Comparison of ENCODE assay signal across 8 cellular contexts in the genomic region with DNA sequence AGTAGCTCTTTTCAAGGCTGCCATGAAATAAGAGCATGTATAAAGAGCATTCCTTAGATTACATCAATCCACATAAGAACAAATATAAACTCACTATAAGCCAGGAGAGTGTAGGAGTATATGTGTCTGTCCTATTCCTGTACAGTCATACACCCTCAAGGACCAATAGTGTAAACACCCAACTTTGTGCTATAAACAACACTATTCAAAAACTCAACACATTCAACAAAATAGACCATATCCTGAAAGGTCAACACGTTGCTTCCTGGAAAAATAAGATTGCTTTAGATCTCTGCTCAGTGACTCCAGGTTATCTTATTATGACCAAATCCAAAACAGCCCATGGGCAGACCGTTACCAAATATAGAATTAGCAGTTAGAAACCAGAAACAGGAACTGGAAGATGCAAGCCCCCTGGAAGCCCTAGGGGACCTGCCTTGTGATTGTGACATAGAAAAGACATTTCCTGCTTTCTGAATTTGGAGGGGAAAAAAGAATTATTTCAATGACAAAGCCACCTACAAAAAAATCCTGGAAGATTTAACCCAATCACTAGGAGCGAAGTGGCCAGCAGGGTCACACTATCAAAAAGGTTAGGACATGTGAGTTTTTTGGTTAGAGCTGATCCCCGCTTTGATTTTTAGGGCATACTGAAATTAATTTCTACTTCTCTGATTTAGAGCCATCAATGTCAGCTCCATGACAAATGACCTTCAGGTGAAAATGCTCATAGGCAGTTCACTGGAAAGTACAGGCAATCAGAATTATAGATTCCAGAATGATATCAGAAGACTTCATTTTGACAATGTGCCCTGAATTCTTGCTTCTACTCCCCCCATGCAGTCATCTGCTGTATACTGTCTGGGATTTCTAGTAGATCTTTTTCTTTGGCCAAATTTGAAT. TPM values are rescaled to one million over a fixed set of nuclear protein-coding genes. Genes with fewer than 3 reads are reported as not detected.
DNase-seq lines count a peak whose midpoint lies in the region; ATAC-seq and TF ChIP-seq lines count a peak whose summit lies in the region.

No MANE protein-coding gene starts in this region.

- no peak overlapping the region for H3K4me3 ChIP-seq in muscle layer of duodenum (ENCODE audit: low read depth in 1 of 2, low read length in 2 of 2)

- no peaks in the 10 kb centered on the region for H3K9me3 Mint-ChIP-seq in T-helper 2 cell treated with Interferon-gamma antibody and Interleukin-4, amounts not matched to agents 5 μg/mL and 100 μg/mL, for 36 hours
- no peaks in the 10 kb centered on the region for H3K9me3 Mint-ChIP-seq in activated B cell treated with CpG ODN at 0.5 μM for 24 hours

- no peaks in the 10 kb centered on the region for H3K27me3 ChIP-seq in muscle layer of duodenum (ENCODE audit: low read depth, low read length)

- H3K36me3 Mint-ChIP-seq in T-helper 2 cell treated with Interferon-gamma antibody and Interleukin-4, amounts not matched to agents 5 μg/mL and 100 μg/mL, for 36 hours (ENCODE audit: low read depth): peaks cover 69% of the 10 kb centered on the region
- peaks cover 20% of the 10 kb centered on the region for H3K36me3 Mint-ChIP-seq in activated B cell treated with CpG ODN at 0.5 μM for 24 hours (ENCODE audit: low read depth)

- peak overlapping the region; percentile 21 for H3K4me3 Mint-ChIP-seq in T-helper 2 cell treated with Interferon-gamma antibody and Interleukin-4, amounts not matched to agents 5 μg/mL and 100 μg/mL, for 36 hours
- H3K4me3 Mint-ChIP-seq in activated B cell treated with CpG ODN at 0.5 μM for 24 hours: peak overlapping the region; percentile 44

- H3K36me3 ChIP-seq in muscle layer of duodenum (ENCODE audit: control insufficient read depth in 1 of 2, insufficient read depth in 2 of 2, low read length in 2 of 2): no peaks in the 10 kb centered on the region

- H3K9me3 ChIP-seq in muscle layer of duodenum (ENCODE audit: control insufficient read depth in 1 of 2, low read length in 2 of 2): no peaks in the 10 kb centered on the region

- intact Hi-C loops in activated B cell treated with CpG ODN at 0.5 μM for 24 hours (cut with micrococcal nuclease): loop anchor here (1.0 kb wide), 3 partner anchors 12 to 60 kb away; partner anchors contain the start of gene LRRC8C

- peak overlapping the region; percentile 80 for H3K27ac Mint-ChIP-seq in T-helper 2 cell treated with Interferon-gamma antibody and Interleukin-4, amounts not matched to agents 5 μg/mL and 100 μg/mL, for 36 hours
- peak overlapping the region; percentile 80 for H3K27ac Mint-ChIP-seq in activated B cell treated with CpG ODN at 0.5 μM for 24 hours

- H3K4me1 ChIP-seq in muscle layer of duodenum (ENCODE audit: control insufficient read depth in 1 of 2, insufficient read depth in 2 of 2, low read length in 2 of 2): peaks cover 0 to 4% of the 10 kb centered on the region in 2 donors

- POLR2A ChIA-PET in activated B cell treated with CpG ODN at 0.5 μM for 24 hours (lab: Charles Lee): interaction anchor here (0.7 to 2.1 kb wide), 3 partner anchors 14 to 60 kb away, joined by 3 to 7 read pairs (median 4); partner anchors contain the start of gene LRRC8C

- CTCF ChIA-PET in activated B cell treated with CpG ODN at 0.5 μM for 24 hours (lab: Charles Lee): interaction anchor here (1.4 to 3.2 kb wide), 2 partner anchors 27 to 70 kb away, joined by 3 to 19 read pairs; no protein-coding TSS in a partner anchor

- peaks cover 63% of the 10 kb centered on the region for H3K4me1 Mint-ChIP-seq in T-helper 2 cell treated with Interferon-gamma antibody and Interleukin-4, amounts not matched to agents 5 μg/mL and 100 μg/mL, for 36 hours (ENCODE audit: low read depth)
- peaks cover 59% of the 10 kb centered on the region for H3K4me1 Mint-ChIP-seq in activated B cell treated with CpG ODN at 0.5 μM for 24 hours

- peak overlapping the region; percentile 64 for H3K27ac ChIP-seq in muscle layer of duodenum (ENCODE audit: low read length)

- TF ChIP-seq CTCF in activated B cell treated with CpG ODN at 0.5 μM for 24 hours (IDR thresholded peaks at IDR 0.05): no peak

- ATAC-seq in HG03139 (IDR thresholded peaks at IDR 0.05; ENCODE audit: unreplicated experiment) (peak; percentile 43), activated B cell treated with CpG ODN at 0.5 μM for 24 hours (ENCODE audit: low read depth) (peak; percentile 79), HG02623 (IDR thresholded peaks at IDR 0.05; ENCODE audit: unreplicated experiment) (no peak)

- DNase-seq in T-helper 2 cell treated with Interferon-gamma antibody and Interleukin-4, amounts not matched to agents 5 μg/mL and 100 μg/mL, for 36 hours (ENCODE audit: low spot score): peak; percentile 21
- no peak for DNase-seq in T-helper 2 cell
- no peak for DNase-seq in activated B cell treated with CpG ODN at 0.5 μM for 24 hours
- DNase-seq in HPDE6-E6E7 (ENCODE audit: extremely low spot score): no peak
- no peak for DNase-seq in stimulated activated CD4-positive, alpha-beta T cell treated with anti-CD3 and anti-CD28 coated beads, Interleukin-12 subunit alpha, Interleukin-12 subunit beta, amount 100 ng/mL, for 4 hours

- H3K27me3 Mint-ChIP-seq in T-helper 2 cell treated with Interferon-gamma antibody and Interleukin-4, amounts not matched to agents 5 μg/mL and 100 μg/mL, for 36 hours (ENCODE audit: low read depth): no peaks in the 10 kb centered on the region
- no peaks in the 10 kb centered on the region for H3K27me3 Mint-ChIP-seq in activated B cell treated with CpG ODN at 0.5 μM for 24 hours

RNA-seq across cellular contexts. Expression of gene LRRC8C, which starts 59.9 kb away (rescaled TPM):
- total RNA-seq in activated B cell treated with CpG ODN at 0.5 μM for 24 hours: 7.4 and 8.4 TPM in 2 replicates
